8 cellular contexts compared by ENCODE assay signal in genomic region chr16:86576591-86577313, GRCh38. TPM values are rescaled to one million over a fixed set of nuclear protein-coding genes. Genes with fewer than 3 reads are reported as not detected.
DNase-seq lines count a peak whose midpoint lies in the region; ATAC-seq and TF ChIP-seq lines count a peak whose summit lies in the region.

No MANE protein-coding gene starts in this region.

- POLR2A ChIA-PET in RWPE1 (lab: Yijun Ruan, JAX; ENCODE audit: low non-redundant PET) = interaction anchor here (0.6 kb wide), 2 partner anchors 197 to 201 kb away, joined by 3 to 5 read pairs; no protein-coding TSS in a partner anchor

- no peaks in the 10 kb centered on the region for H4K20me1 ChIP-seq in fibroblast of lung (ENCODE audit: control insufficient read depth, extremely low read depth, insufficient read depth, low read length)

- H3K79me2 ChIP-seq in fibroblast of lung (ENCODE audit: control insufficient read depth, insufficient read depth, low read length) = peaks cover 51% of the 10 kb centered on the region

- peak; percentile 46 for DNase-seq in EL
- no peak for DNase-seq in RWPE1 (ENCODE audit: low spot score)
- peak; percentile 53 to 80 for DNase-seq in fibroblast of lung (ENCODE audit: low read depth in 2 of 2)
- DNase-seq in retina = peak; percentile 67
- no peak for DNase-seq in cerebellar nuclear complex (lab: John Stamatoyannopoulos, UW)
- DNase-seq in NCI-H524 (lab: John Stamatoyannopoulos, UW) = no peak
- no peak for DNase-seq in NCI-H2227 (lab: John Stamatoyannopoulos, UW; ENCODE audit: unreplicated experiment)

- no peak for ATAC-seq in HG03139 (IDR thresholded peaks at IDR 0.05; ENCODE audit: unreplicated experiment)

- H3K9ac ChIP-seq in fibroblast of lung (ENCODE audit: insufficient read depth, low read length) = peak overlapping the region; percentile 87

- peak overlapping the region; percentile 86 for H3K4me2 ChIP-seq in fibroblast of lung (ENCODE audit: extremely low read depth, insufficient read depth, low read length)

- H3K9me3 ChIP-seq in fibroblast of lung (ENCODE audit: control insufficient read depth, insufficient read depth, low read depth, low read length) = no peaks in the 10 kb centered on the region

- CTCF ChIA-PET in RWPE1 (lab: Yijun Ruan, JAX) = interaction anchor here (0.9 to 1.7 kb wide), 4 partner anchors 9 to 486 kb away, joined by 4 to 6 read pairs (median 4); no protein-coding TSS in a partner anchor

- H3K4me3 ChIP-seq in fibroblast of lung (replicated peaks in 1 of 4; ENCODE audit: control extremely low read depth in 1 of 4, insufficient read depth in 1 of 4, low read depth in 3 of 4, low read length in 4 of 4) = peak overlapping the region; percentile 62 to 86 (median 76)

- TF ChIP-seq CTCF in RWPE1 (conservative IDR thresholded peaks at IDR 0.05; ENCODE audit: low read depth) (no peak), fibroblast of lung (conservative IDR thresholded peaks at IDR 0.05 in 1 of 2, IDR thresholded peaks at IDR 0.05 in 1 of 2; ENCODE audit: low read depth in 1 of 2, low read length in 2 of 2) (no peak)

- peaks cover 17% of the 10 kb centered on the region for H3K4me1 ChIP-seq in fibroblast of lung (ENCODE audit: control insufficient read depth, extremely low read depth, insufficient read depth, low read length)

- H3K27ac ChIP-seq in RWPE1 (peak overlapping the region; percentile 91), fibroblast of lung (ENCODE audit: insufficient read depth, low read length) (peak overlapping the region; percentile 97)

- peaks cover 4% of the 10 kb centered on the region for H3K36me3 ChIP-seq in fibroblast of lung (ENCODE audit: control insufficient read depth, insufficient read depth, low read length)

- H3K27me3 ChIP-seq in fibroblast of lung (ENCODE audit: control insufficient read depth, insufficient read depth, low read length) = no peaks in the 10 kb centered on the region

- H2AFZ ChIP-seq in fibroblast of lung (ENCODE audit: low read length) = no peak overlapping the region

RNA-seq across cellular contexts. Expression of gene FOXL1, which starts 1.6 kb away (rescaled TPM):
- 24.1 and 27.4 TPM in 2 replicates for total RNA-seq in fibroblast of lung
- 5.9 and 19.0 TPM in 2 replicates for polyA plus RNA-seq in fibroblast of lung
- 9.4 and 31.1 TPM in 2 replicates for polyA plus RNA-seq in fibroblast of lung (2012)
- 4.9 and 6.9 TPM in 2 replicates for polyA minus RNA-seq in fibroblast of lung (ENCODE audit: low replicate concordance)

RNA-seq across cellular contexts. Expression of gene FOXC2, which starts 10.1 kb away (rescaled TPM):
- 0.26 and 0.50 TPM in 2 replicates for total RNA-seq in fibroblast of lung
- polyA plus RNA-seq in fibroblast of lung = 1.1 and 1.5 TPM in 2 replicates
- 4.5 and 7.2 TPM in 2 replicates for polyA plus RNA-seq in fibroblast of lung (2012)
- 1.6 and 1.9 TPM in 2 replicates for polyA minus RNA-seq in fibroblast of lung (ENCODE audit: low replicate concordance)

RNA-seq across cellular contexts. Expression of gene MTHFSD, which starts 21.7 kb away (rescaled TPM):
- total RNA-seq in fibroblast of lung = 13.6 and 19.3 TPM in 2 replicates
- 11.4 and 13.1 TPM in 2 replicates for polyA plus RNA-seq in fibroblast of lung
- 9.3 and 9.7 TPM in 2 replicates for polyA plus RNA-seq in fibroblast of lung (2012)
- 5.9 and 16.3 TPM in 2 replicates for polyA minus RNA-seq in fibroblast of lung (ENCODE audit: low replicate concordance)

Comparison
In these comparisons a context has a peak if more than half of its experiments do, and no peak if none do; other contexts are left out.
1. DNase-seq: peak in EL (single experiment), fibroblast of lung (2 of 2) and retina (single experiment); none in RWPE1 (single experiment), cerebellar nuclear complex (0 of 2), NCI-H524 (0 of 2) and NCI-H2227 (single experiment).